In genomic region chr9:120912958-120913672, GRCh38 we compare ENCODE assay signal across 1 cellular context.
TF ChIP-seq lines count a peak whose summit lies in the region.

No MANE protein-coding gene starts in this region.

TF ChIP-seq in HepG2, 621 proteins besides CTCF, POLR2A, EP300 and RAD21:
- 0 out of 2 replicates have a peak, but pooled peaks have one; percentile 7 for TF ChIP-seq ZNF747 (CRISPR knock-in tag; IDR thresholded peaks at IDR 0.05; ENCODE audit: borderline replicate concordance)
- TF ChIP-seq ZNF354B (CRISPR knock-in tag; IDR thresholded peaks at IDR 0.05) = no peak
- TF ChIP-seq ZNF687 (CRISPR knock-in tag; IDR thresholded peaks at IDR 0.05) = peak; percentile 19; the same call in 1 of the 2 replicates
